ENCODE assay signal across 1 cellular context in the genomic region with DNA sequence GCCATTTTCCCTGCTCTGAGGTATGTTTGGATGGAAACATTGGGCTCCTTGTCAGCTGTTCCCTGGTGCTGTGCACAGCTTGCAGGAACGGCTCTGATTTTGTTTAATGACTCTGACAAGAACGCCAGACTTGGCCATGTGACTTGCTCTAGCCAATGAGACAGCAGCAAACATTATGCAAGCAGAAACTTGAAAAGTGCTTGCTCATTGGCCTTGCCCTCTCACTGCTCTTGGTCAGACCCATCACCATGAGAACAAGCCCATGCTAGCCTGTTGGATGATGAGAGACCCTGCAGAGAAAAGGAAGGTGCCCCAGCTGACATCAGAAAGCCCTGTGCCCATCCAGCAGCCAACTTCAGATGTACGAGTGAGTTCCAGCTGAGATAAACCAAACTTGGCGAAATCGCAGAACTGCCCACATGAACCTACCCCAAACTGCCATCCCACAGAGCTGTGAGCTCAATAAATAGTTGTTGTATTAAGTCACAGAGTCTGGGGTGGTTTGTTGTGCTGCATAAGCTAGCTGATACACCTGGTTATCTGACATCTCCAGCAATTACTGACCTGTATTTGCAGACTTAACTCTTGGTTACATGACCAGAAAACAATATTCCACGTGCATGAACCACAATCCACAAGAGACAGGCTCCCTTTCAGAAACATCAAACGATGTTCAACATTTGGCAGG.
TF ChIP-seq lines count a peak whose summit lies in the region.

No MANE protein-coding gene starts in this region.

TF ChIP-seq in K562, 482 proteins besides CTCF, POLR2A, EP300 and RAD21 (continued from another document):
- TF ChIP-seq ATF1 (CRISPR knock-in tag; IDR thresholded peaks at IDR 0.05): no peak
- no peak for TF ChIP-seq ATF1 (tag; IDR thresholded peaks at IDR 0.05)
- peak; percentile 72 for TF ChIP-seq ZNF316 (IDR thresholded peaks at IDR 0.05)
- no peak for TF ChIP-seq RNF2 (IDR thresholded peaks at IDR 0.05)
- no peak for TF ChIP-seq PHF20 (IDR thresholded peaks at IDR 0.05; ENCODE audit: partially characterized antibody)
- TF ChIP-seq ZNF24 (IDR thresholded peaks at IDR 0.05): no peak
- peak; percentile 59 for TF ChIP-seq NFYB (IDR thresholded peaks at IDR 0.05; ENCODE audit: extremely low read depth, insufficient read length)
- no peak for TF ChIP-seq GABPA (tag; conservative IDR thresholded peaks at IDR 0.05; ENCODE audit: low read depth)
- peak; percentile 34; the same call in 1 of the 2 replicates for TF ChIP-seq RFX1 (IDR thresholded peaks at IDR 0.05)
- TF ChIP-seq, protein P1, sequence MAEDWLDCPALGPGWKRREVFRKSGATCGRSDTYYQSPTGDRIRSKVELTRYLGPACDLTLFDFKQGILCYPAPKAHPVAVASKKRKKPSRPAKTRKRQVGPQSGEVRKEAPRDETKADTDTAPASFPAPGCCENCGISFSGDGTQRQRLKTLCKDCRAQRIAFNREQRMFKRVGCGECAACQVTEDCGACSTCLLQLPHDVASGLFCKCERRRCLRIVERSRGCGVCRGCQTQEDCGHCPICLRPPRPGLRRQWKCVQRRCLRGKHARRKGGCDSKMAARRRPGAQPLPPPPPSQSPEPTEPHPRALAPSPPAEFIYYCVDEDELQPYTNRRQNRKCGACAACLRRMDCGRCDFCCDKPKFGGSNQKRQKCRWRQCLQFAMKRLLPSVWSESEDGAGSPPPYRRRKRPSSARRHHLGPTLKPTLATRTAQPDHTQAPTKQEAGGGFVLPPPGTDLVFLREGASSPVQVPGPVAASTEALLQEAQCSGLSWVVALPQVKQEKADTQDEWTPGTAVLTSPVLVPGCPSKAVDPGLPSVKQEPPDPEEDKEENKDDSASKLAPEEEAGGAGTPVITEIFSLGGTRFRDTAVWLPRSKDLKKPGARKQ (CRISPR knock-in tag; IDR thresholded peaks at IDR 0.05): no peak
- 0 out of 2 replicates have a peak, but pooled peaks have one; percentile 20 for TF ChIP-seq CREM (IDR thresholded peaks at IDR 0.05; ENCODE audit: low read depth)
- TF ChIP-seq ZNF124 (CRISPR knock-in tag; IDR thresholded peaks at IDR 0.05): no peak
- no peak for TF ChIP-seq HDAC6 (IDR thresholded peaks at IDR 0.05; ENCODE audit: low read depth, low read length)
- TF ChIP-seq, protein P2, sequence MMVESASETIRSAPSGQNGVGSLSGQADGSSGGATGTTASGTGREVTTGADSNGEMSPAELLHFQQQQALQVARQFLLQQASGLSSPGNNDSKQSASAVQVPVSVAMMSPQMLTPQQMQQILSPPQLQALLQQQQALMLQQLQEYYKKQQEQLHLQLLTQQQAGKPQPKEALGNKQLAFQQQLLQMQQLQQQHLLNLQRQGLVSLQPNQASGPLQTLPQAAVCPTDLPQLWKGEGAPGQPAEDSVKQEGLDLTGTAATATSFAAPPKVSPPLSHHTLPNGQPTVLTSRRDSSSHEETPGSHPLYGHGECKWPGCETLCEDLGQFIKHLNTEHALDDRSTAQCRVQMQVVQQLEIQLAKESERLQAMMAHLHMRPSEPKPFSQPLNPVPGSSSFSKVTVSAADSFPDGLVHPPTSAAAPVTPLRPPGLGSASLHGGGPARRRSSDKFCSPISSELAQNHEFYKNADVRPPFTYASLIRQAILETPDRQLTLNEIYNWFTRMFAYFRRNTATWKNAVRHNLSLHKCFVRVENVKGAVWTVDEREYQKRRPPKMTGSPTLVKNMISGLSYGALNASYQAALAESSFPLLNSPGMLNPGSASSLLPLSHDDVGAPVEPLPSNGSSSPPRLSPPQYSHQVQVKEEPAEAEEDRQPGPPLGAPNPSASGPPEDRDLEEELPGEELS (CRISPR knock-in tag; IDR thresholded peaks at IDR 0.05; ENCODE audit: borderline replicate concordance): no peak
- TF ChIP-seq C11orf30 (IDR thresholded peaks at IDR 0.05; ENCODE audit: low read depth): peak; percentile 76
- TF ChIP-seq MEIS2 (IDR thresholded peaks at IDR 0.05; ENCODE audit: partially characterized antibody): no peak
- TF ChIP-seq, protein P3, sequence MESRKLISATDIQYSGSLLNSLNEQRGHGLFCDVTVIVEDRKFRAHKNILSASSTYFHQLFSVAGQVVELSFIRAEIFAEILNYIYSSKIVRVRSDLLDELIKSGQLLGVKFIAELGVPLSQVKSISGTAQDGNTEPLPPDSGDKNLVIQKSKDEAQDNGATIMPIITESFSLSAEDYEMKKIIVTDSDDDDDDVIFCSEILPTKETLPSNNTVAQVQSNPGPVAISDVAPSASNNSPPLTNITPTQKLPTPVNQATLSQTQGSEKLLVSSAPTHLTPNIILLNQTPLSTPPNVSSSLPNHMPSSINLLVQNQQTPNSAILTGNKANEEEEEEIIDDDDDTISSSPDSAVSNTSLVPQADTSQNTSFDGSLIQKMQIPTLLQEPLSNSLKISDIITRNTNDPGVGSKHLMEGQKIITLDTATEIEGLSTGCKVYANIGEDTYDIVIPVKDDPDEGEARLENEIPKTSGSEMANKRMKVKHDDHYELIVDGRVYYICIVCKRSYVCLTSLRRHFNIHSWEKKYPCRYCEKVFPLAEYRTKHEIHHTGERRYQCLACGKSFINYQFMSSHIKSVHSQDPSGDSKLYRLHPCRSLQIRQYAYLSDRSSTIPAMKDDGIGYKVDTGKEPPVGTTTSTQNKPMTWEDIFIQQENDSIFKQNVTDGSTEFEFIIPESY (CRISPR knock-in tag; IDR thresholded peaks at IDR 0.05): no peak
- peak; percentile 55; the same call in 1 of the 2 replicates for TF ChIP-seq MBD2 (IDR thresholded peaks at IDR 0.05; ENCODE audit: borderline replicate concordance, low read depth)
- no peak for TF ChIP-seq FUS (optimal IDR thresholded peaks at IDR 0.05; ENCODE audit: low read depth, low read length)
- no peak for TF ChIP-seq NCOA4 (IDR thresholded peaks at IDR 0.05; ENCODE audit: partially characterized antibody)
- no peak for TF ChIP-seq ZNF165 (CRISPR knock-in tag; IDR thresholded peaks at IDR 0.05; ENCODE audit: borderline replicate concordance)
- no peak for TF ChIP-seq NFIX (CRISPR knock-in tag; IDR thresholded peaks at IDR 0.05; ENCODE audit: low read depth)
- TF ChIP-seq SIRT6 (IDR thresholded peaks at IDR 0.05; ENCODE audit: low read depth, low read length): no peak
- no peak for TF ChIP-seq ASH1L (IDR thresholded peaks at IDR 0.05; ENCODE audit: borderline replicate concordance, low read depth, partially characterized antibody)
- TF ChIP-seq, protein P4, sequence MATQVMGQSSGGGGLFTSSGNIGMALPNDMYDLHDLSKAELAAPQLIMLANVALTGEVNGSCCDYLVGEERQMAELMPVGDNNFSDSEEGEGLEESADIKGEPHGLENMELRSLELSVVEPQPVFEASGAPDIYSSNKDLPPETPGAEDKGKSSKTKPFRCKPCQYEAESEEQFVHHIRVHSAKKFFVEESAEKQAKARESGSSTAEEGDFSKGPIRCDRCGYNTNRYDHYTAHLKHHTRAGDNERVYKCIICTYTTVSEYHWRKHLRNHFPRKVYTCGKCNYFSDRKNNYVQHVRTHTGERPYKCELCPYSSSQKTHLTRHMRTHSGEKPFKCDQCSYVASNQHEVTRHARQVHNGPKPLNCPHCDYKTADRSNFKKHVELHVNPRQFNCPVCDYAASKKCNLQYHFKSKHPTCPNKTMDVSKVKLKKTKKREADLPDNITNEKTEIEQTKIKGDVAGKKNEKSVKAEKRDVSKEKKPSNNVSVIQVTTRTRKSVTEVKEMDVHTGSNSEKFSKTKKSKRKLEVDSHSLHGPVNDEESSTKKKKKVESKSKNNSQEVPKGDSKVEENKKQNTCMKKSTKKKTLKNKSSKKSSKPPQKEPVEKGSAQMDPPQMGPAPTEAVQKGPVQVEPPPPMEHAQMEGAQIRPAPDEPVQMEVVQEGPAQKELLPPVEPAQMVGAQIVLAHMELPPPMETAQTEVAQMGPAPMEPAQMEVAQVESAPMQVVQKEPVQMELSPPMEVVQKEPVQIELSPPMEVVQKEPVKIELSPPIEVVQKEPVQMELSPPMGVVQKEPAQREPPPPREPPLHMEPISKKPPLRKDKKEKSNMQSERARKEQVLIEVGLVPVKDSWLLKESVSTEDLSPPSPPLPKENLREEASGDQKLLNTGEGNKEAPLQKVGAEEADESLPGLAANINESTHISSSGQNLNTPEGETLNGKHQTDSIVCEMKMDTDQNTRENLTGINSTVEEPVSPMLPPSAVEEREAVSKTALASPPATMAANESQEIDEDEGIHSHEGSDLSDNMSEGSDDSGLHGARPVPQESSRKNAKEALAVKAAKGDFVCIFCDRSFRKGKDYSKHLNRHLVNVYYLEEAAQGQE (CRISPR knock-in tag; IDR thresholded peaks at IDR 0.05; ENCODE audit: low read depth): no peak
- TF ChIP-seq RBFOX2 (IDR thresholded peaks at IDR 0.05; ENCODE audit: low read depth, low read length): no peak
- no peak; the same call in 1 of the 2 replicates for TF ChIP-seq MAFF (IDR thresholded peaks at IDR 0.05; ENCODE audit: low read length)
- TF ChIP-seq CEBPB (tag; IDR thresholded peaks at IDR 0.05): peak; percentile 81
- no peak for TF ChIP-seq ZNF431 (CRISPR knock-in tag; IDR thresholded peaks at IDR 0.05)
- no peak for TF ChIP-seq TAF1 (IDR thresholded peaks at IDR 0.05; ENCODE audit: control insufficient read depth, extremely low read depth, insufficient read depth, low read length, severe bottlenecking)
- peak; percentile 74 for TF ChIP-seq RBM25 (IDR thresholded peaks at IDR 0.05; ENCODE audit: low read depth, low read length, severe bottlenecking)
- TF ChIP-seq MAFG (tag; conservative IDR thresholded peaks at IDR 0.05): peak; percentile 87
- TF ChIP-seq, protein P5, sequence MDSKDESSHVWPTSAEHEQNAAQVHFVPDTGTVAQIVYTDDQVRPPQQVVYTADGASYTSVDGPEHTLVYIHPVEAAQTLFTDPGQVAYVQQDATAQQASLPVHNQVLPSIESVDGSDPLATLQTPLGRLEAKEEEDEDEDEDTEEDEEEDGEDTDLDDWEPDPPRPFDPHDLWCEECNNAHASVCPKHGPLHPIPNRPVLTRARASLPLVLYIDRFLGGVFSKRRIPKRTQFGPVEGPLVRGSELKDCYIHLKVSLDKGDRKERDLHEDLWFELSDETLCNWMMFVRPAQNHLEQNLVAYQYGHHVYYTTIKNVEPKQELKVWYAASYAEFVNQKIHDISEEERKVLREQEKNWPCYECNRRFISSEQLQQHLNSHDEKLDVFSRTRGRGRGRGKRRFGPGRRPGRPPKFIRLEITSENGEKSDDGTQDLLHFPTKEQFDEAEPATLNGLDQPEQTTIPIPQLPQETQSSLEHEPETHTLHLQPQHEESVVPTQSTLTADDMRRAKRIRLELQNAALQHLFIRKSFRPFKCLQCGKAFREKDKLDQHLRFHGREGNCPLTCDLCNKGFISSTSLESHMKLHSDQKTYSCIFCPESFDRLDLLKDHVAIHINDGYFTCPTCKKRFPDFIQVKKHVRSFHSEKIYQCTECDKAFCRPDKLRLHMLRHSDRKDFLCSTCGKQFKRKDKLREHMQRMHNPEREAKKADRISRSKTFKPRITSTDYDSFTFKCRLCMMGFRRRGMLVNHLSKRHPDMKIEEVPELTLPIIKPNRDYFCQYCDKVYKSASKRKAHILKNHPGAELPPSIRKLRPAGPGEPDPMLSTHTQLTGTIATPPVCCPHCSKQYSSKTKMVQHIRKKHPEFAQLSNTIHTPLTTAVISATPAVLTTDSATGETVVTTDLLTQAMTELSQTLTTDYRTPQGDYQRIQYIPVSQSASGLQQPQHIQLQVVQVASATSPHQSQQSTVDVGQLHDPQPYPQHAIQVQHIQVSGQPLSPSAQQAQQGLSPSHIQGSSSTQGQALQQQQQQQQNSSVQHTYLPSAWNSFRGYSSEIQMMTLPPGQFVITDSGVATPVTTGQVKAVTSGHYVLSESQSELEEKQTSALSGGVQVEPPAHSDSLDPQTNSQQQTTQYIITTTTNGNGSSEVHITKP (IDR thresholded peaks at IDR 0.05; ENCODE audit: partially characterized antibody): peak; percentile 87
- no peak for TF ChIP-seq FOSL1 (tag; conservative IDR thresholded peaks at IDR 0.05)
- TF ChIP-seq, protein P6, sequence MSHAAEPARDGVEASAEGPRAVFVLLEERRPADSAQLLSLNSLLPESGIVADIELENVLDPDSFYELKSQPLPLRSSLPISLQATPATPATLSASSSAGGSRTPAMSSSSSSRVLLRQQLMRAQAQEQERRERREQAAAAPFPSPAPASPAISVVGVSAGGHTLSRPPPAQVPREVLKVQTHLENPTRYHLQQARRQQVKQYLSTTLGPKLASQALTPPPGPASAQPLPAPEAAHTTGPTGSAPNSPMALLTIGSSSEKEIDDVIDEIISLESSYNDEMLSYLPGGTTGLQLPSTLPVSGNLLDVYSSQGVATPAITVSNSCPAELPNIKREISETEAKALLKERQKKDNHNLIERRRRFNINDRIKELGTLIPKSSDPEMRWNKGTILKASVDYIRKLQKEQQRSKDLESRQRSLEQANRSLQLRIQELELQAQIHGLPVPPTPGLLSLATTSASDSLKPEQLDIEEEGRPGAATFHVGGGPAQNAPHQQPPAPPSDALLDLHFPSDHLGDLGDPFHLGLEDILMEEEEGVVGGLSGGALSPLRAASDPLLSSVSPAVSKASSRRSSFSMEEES (CRISPR knock-in tag; IDR thresholded peaks at IDR 0.05): no peak
- TF ChIP-seq, protein P7, sequence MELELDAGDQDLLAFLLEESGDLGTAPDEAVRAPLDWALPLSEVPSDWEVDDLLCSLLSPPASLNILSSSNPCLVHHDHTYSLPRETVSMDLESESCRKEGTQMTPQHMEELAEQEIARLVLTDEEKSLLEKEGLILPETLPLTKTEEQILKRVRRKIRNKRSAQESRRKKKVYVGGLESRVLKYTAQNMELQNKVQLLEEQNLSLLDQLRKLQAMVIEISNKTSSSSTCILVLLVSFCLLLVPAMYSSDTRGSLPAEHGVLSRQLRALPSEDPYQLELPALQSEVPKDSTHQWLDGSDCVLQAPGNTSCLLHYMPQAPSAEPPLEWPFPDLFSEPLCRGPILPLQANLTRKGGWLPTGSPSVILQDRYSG (tag; conservative IDR thresholded peaks at IDR 0.05; ENCODE audit: low read depth): no peak
- TF ChIP-seq CC2D1A (IDR thresholded peaks at IDR 0.05): no peak
- TF ChIP-seq, protein P8, sequence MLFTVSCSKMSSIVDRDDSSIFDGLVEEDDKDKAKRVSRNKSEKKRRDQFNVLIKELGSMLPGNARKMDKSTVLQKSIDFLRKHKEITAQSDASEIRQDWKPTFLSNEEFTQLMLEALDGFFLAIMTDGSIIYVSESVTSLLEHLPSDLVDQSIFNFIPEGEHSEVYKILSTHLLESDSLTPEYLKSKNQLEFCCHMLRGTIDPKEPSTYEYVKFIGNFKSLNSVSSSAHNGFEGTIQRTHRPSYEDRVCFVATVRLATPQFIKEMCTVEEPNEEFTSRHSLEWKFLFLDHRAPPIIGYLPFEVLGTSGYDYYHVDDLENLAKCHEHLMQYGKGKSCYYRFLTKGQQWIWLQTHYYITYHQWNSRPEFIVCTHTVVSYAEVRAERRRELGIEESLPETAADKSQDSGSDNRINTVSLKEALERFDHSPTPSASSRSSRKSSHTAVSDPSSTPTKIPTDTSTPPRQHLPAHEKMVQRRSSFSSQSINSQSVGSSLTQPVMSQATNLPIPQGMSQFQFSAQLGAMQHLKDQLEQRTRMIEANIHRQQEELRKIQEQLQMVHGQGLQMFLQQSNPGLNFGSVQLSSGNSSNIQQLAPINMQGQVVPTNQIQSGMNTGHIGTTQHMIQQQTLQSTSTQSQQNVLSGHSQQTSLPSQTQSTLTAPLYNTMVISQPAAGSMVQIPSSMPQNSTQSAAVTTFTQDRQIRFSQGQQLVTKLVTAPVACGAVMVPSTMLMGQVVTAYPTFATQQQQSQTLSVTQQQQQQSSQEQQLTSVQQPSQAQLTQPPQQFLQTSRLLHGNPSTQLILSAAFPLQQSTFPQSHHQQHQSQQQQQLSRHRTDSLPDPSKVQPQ (CRISPR knock-in tag; IDR thresholded peaks at IDR 0.05; ENCODE audit: borderline replicate concordance): no peak
- TF ChIP-seq RAD51 (IDR thresholded peaks at IDR 0.05; ENCODE audit: borderline replicate concordance, low read depth): peak; percentile 88
- TF ChIP-seq EGR1 (conservative IDR thresholded peaks at IDR 0.05): no peak
- peak in 1 of 2 experiments; percentile 68; a peak in 2 of 4 replicates for TF ChIP-seq RCOR1 (IDR thresholded peaks at IDR 0.05; ENCODE audit: borderline replicate concordance in 1 of 2, low read depth in 2 of 2, low read length in 2 of 2)
- no peak for TF ChIP-seq SP1 (CRISPR knock-in tag; IDR thresholded peaks at IDR 0.05)
- TF ChIP-seq HIVEP1 (CRISPR knock-in tag; IDR thresholded peaks at IDR 0.05): no peak
